ENCODE assay signal across 1 cellular context in genomic region chr14:60980811-60981625, GRCh38.
TF ChIP-seq lines count a peak whose summit lies in the region.

SLC38A6 (plus strand) TSS chr14:60981245; CDS start chr14:60981278, 33 bp downstream.
A gene with protein sequence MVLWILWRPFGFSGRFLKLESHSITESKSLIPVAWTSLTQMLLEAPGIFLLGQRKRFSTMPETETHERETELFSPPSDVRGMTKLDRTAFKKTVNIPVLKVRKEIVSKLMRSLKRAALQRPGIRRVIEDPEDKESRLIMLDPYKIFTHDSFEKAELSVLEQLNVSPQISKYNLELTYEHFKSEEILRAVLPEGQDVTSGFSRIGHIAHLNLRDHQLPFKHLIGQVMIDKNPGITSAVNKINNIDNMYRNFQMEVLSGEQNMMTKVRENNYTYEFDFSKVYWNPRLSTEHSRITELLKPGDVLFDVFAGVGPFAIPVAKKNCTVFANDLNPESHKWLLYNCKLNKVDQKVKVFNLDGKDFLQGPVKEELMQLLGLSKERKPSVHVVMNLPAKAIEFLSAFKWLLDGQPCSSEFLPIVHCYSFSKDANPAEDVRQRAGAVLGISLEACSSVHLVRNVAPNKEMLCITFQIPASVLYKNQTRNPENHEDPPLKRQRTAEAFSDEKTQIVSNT (minus strand): TSS chr14:60981079. CDS start chr14:60980973, 106 bp downstream.

TF ChIP-seq in HepG2, 621 proteins besides CTCF, POLR2A, EP300 and RAD21 (continued from another document and continues in another):
- 0 out of 2 replicates have a peak, but pooled peaks have one; percentile 29 for TF ChIP-seq ZNF160 (CRISPR knock-in tag; IDR thresholded peaks at IDR 0.05)
- TF ChIP-seq NCOR1 (IDR thresholded peaks at IDR 0.05; ENCODE audit: borderline replicate concordance, low read length) = no peak
- peak; percentile 67; the same call in 1 of the 2 replicates for TF ChIP-seq ELF4 (CRISPR knock-in tag; IDR thresholded peaks at IDR 0.05; ENCODE audit: borderline replicate concordance)
- TF ChIP-seq TCF7L2 (IDR thresholded peaks at IDR 0.05; ENCODE audit: low read depth, low read length) = no peak
- no peak for TF ChIP-seq GPBP1L1 (CRISPR knock-in tag; IDR thresholded peaks at IDR 0.05)
- TF ChIP-seq FOXA1 (IDR thresholded peaks at IDR 0.05) = no peak
- TF ChIP-seq FOXA1 (CRISPR knock-in tag; IDR thresholded peaks at IDR 0.05) = no peak
- TF ChIP-seq ZNF414 (CRISPR knock-in tag; IDR thresholded peaks at IDR 0.05) = no peak
- TF ChIP-seq, protein P1, sequence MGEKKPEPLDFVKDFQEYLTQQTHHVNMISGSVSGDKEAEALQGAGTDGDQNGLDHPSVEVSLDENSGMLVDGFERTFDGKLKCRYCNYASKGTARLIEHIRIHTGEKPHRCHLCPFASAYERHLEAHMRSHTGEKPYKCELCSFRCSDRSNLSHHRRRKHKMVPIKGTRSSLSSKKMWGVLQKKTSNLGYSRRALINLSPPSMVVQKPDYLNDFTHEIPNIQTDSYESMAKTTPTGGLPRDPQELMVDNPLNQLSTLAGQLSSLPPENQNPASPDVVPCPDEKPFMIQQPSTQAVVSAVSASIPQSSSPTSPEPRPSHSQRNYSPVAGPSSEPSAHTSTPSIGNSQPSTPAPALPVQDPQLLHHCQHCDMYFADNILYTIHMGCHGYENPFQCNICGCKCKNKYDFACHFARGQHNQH (CRISPR knock-in tag; IDR thresholded peaks at IDR 0.05) = peak; percentile 80
- TF ChIP-seq ZNF746 (CRISPR knock-in tag; IDR thresholded peaks at IDR 0.05) = no peak
- TF ChIP-seq, protein P2, sequence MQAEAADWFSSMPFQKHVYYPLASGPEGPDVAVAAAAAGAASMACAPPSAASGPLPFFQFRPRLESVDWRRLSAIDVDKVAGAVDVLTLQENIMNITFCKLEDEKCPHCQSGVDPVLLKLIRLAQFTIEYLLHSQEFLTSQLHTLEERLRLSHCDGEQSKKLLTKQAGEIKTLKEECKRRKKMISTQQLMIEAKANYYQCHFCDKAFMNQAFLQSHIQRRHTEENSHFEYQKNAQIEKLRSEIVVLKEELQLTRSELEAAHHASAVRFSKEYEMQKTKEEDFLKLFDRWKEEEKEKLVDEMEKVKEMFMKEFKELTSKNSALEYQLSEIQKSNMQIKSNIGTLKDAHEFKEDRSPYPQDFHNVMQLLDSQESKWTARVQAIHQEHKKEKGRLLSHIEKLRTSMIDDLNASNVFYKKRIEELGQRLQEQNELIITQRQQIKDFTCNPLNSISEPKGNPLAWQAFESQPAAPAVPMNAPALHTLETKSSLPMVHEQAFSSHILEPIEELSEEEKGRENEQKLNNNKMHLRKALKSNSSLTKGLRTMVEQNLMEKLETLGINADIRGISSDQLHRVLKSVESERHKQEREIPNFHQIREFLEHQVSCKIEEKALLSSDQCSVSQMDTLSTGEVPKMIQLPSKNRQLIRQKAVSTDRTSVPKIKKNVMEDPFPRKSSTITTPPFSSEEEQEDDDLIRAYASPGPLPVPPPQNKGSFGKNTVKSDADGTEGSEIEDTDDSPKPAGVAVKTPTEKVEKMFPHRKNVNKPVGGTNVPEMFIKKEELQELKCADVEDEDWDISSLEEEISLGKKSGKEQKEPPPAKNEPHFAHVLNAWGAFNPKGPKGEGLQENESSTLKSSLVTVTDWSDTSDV (CRISPR knock-in tag; IDR thresholded peaks at IDR 0.05) = 0 out of 2 replicates have a peak, but pooled peaks have one; percentile 39
- TF ChIP-seq, protein P3, sequence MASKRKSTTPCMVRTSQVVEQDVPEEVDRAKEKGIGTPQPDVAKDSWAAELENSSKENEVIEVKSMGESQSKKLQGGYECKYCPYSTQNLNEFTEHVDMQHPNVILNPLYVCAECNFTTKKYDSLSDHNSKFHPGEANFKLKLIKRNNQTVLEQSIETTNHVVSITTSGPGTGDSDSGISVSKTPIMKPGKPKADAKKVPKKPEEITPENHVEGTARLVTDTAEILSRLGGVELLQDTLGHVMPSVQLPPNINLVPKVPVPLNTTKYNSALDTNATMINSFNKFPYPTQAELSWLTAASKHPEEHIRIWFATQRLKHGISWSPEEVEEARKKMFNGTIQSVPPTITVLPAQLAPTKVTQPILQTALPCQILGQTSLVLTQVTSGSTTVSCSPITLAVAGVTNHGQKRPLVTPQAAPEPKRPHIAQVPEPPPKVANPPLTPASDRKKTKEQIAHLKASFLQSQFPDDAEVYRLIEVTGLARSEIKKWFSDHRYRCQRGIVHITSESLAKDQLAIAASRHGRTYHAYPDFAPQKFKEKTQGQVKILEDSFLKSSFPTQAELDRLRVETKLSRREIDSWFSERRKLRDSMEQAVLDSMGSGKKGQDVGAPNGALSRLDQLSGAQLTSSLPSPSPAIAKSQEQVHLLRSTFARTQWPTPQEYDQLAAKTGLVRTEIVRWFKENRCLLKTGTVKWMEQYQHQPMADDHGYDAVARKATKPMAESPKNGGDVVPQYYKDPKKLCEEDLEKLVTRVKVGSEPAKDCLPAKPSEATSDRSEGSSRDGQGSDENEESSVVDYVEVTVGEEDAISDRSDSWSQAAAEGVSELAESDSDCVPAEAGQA (IDR thresholded peaks at IDR 0.05; ENCODE audit: low read depth) = peak; percentile 90
- TF ChIP-seq, protein P3 (CRISPR knock-in tag; IDR thresholded peaks at IDR 0.05; ENCODE audit: borderline replicate concordance) = no peak
- TF ChIP-seq SKI (IDR thresholded peaks at IDR 0.05; ENCODE audit: partially characterized antibody) = no peak
- TF ChIP-seq RNF2 (conservative IDR thresholded peaks at IDR 0.05; ENCODE audit: low read depth) = no peak; the same call in none of the 2 replicates
- TF ChIP-seq, protein P4, sequence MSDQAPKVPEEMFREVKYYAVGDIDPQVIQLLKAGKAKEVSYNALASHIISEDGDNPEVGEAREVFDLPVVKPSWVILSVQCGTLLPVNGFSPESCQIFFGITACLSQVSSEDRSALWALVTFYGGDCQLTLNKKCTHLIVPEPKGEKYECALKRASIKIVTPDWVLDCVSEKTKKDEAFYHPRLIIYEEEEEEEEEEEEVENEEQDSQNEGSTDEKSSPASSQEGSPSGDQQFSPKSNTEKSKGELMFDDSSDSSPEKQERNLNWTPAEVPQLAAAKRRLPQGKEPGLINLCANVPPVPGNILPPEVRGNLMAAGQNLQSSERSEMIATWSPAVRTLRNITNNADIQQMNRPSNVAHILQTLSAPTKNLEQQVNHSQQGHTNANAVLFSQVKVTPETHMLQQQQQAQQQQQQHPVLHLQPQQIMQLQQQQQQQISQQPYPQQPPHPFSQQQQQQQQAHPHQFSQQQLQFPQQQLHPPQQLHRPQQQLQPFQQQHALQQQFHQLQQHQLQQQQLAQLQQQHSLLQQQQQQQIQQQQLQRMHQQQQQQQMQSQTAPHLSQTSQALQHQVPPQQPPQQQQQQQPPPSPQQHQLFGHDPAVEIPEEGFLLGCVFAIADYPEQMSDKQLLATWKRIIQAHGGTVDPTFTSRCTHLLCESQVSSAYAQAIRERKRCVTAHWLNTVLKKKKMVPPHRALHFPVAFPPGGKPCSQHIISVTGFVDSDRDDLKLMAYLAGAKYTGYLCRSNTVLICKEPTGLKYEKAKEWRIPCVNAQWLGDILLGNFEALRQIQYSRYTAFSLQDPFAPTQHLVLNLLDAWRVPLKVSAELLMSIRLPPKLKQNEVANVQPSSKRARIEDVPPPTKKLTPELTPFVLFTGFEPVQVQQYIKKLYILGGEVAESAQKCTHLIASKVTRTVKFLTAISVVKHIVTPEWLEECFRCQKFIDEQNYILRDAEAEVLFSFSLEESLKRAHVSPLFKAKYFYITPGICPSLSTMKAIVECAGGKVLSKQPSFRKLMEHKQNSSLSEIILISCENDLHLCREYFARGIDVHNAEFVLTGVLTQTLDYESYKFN (CRISPR knock-in tag; conservative IDR thresholded peaks at IDR 0.05) = peak; percentile 38; the same call in 1 of the 2 replicates
- TF ChIP-seq ZNF343 (CRISPR knock-in tag; IDR thresholded peaks at IDR 0.05) = peak; percentile 72; the same call in 1 of the 2 replicates
- TF ChIP-seq KLF9 (CRISPR knock-in tag; IDR thresholded peaks at IDR 0.05; ENCODE audit: low read depth) = no peak
- TF ChIP-seq, protein P5, sequence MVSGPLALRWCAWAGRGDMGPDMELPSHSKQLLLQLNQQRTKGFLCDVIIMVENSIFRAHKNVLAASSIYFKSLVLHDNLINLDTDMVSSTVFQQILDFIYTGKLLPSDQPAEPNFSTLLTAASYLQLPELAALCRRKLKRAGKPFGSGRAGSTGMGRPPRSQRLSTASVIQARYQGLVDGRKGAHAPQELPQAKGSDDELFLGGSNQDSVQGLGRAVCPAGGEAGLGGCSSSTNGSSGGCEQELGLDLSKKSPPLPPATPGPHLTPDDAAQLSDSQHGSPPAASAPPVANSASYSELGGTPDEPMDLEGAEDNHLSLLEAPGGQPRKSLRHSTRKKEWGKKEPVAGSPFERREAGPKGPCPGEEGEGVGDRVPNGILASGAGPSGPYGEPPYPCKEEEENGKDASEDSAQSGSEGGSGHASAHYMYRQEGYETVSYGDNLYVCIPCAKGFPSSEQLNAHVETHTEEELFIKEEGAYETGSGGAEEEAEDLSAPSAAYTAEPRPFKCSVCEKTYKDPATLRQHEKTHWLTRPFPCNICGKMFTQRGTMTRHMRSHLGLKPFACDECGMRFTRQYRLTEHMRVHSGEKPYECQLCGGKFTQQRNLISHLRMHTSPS (CRISPR knock-in tag; IDR thresholded peaks at IDR 0.05; ENCODE audit: low read depth) = no peak; the same call in 1 of the 2 replicates
- no peak for TF ChIP-seq ZNF773 (CRISPR knock-in tag; IDR thresholded peaks at IDR 0.05; ENCODE audit: borderline replicate concordance)
- peak; percentile 100 for TF ChIP-seq ZMYM4 (CRISPR knock-in tag; IDR thresholded peaks at IDR 0.05)
- no peak for TF ChIP-seq ZNF724P (CRISPR knock-in tag; IDR thresholded peaks at IDR 0.05; ENCODE audit: borderline replicate concordance)
- peak; percentile 88 for TF ChIP-seq PHF8 (CRISPR knock-in tag; IDR thresholded peaks at IDR 0.05)
- no peak for TF ChIP-seq ZNF296 (CRISPR knock-in tag; conservative IDR thresholded peaks at IDR 0.05)
- TF ChIP-seq ZNF564 (CRISPR knock-in tag; IDR thresholded peaks at IDR 0.05) = no peak
- TF ChIP-seq MLLT10 (CRISPR knock-in tag; IDR thresholded peaks at IDR 0.05) = no peak
- TF ChIP-seq BCL3 (CRISPR knock-in tag; IDR thresholded peaks at IDR 0.05) = no peak
- TF ChIP-seq ZNF530 (CRISPR knock-in tag; IDR thresholded peaks at IDR 0.05; ENCODE audit: low read depth) = no peak
- TF ChIP-seq ZNF17 (CRISPR knock-in tag; IDR thresholded peaks at IDR 0.05) = no peak
- TF ChIP-seq ZNF644 (CRISPR knock-in tag; IDR thresholded peaks at IDR 0.05; ENCODE audit: low read depth) = no peak
- no peak for TF ChIP-seq CREB3 (CRISPR knock-in tag; IDR thresholded peaks at IDR 0.05)
- TF ChIP-seq, protein P6, sequence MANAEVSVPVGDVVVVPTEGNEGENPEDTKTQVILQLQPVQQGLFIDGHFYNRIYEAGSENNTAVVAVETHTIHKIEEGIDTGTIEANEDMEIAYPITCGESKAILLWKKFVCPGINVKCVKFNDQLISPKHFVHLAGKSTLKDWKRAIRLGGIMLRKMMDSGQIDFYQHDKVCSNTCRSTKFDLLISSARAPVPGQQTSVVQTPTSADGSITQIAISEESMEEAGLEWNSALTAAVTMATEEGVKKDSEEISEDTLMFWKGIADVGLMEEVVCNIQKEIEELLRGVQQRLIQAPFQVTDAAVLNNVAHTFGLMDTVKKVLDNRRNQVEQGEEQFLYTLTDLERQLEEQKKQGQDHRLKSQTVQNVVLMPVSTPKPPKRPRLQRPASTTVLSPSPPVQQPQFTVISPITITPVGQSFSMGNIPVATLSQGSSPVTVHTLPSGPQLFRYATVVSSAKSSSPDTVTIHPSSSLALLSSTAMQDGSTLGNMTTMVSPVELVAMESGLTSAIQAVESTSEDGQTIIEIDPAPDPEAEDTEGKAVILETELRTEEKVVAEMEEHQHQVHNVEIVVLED (CRISPR knock-in tag; IDR thresholded peaks at IDR 0.05; ENCODE audit: borderline replicate concordance) = peak; percentile 48; the same call in 1 of the 2 replicates
- TF ChIP-seq SALL1 (CRISPR knock-in tag; IDR thresholded peaks at IDR 0.05) = peak; percentile 91
